Comparison of ENCODE assay signal across 21 cellular contexts in the genomic region with DNA sequence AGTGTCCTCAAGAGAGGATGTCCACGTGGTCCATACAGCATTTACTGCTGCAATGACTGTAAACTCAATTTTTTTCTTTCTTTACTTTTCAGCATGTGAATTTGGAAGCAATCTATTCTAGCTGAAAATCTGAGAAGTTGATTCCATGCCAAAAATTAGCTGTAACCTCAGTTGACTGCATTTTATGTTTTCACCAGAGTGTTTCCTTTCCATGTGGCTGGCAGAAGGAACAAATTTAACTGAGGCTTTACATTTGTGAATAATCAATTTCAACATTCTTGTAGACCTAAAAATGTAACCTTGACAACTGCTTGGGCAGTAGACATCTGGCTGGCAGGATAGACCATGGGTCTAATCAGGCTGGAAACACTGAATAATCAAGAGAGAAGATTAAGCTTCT.
DNase-seq lines count a peak whose midpoint lies in the region; TF ChIP-seq lines count a peak whose summit lies in the region.
"Had no signal": no experiment of that assay in that cellular context is flagged by ENCODE, and none has a peak within 500 bp of the region (broad histone marks: within the 10 kb centered on the region; RNA-seq: fewer than 3 reads in every experiment).

No MANE protein-coding gene starts in this region.

- no peaks in the 10 kb centered on the region for H3K27me3 ChIP-seq in A673 (replicated peaks; ENCODE audit: insufficient read depth, low read depth, low read length, poor library complexity)
- H3K27me3 ChIP-seq: BLaER1 treated with 17β-estradiol and CSF1 and Interleukin-3, amounts not matched to agents 10 nM and 100 nM had no signal

- H3K27ac ChIP-seq in A673 (ENCODE audit: low read depth, low read length, poor library complexity, severe bottlenecking) = no peak overlapping the region
- H3K27ac ChIP-seq: BLaER1 treated with 17β-estradiol and CSF1 and Interleukin-3, amounts not matched to agents 10 nM and 100 nM; KMS-11; SJSA1 had no signal

- TF ChIP-seq CTCF in HFF-Myc (IDR thresholded peaks at IDR 0.05; ENCODE audit: low read depth, low read length, missing control alignments) (no peak), choroid plexus epithelial cell (conservative IDR thresholded peaks at IDR 0.05; ENCODE audit: low read depth, low read length) (no peak), A673 (conservative IDR thresholded peaks at IDR 0.05; ENCODE audit: low read depth, low read length) (no peak)

- intact Hi-C loops in A673 (cut with micrococcal nuclease; ENCODE audit: unreplicated experiment) = no loop called here

- no TSS peak for BruUV-seq in A673 (replicated peaks; lab: Mats Ljungman, UMichigan)

- DNase-seq in DMS 273 (lab: John Stamatoyannopoulos, UW; ENCODE audit: unreplicated experiment) (peak; percentile 18), HFF-Myc (ENCODE audit: extremely low read depth, low read depth) (peak; percentile 75), choroid plexus epithelial cell (ENCODE audit: low read depth) (peak; percentile 26), fibroblast of peridontal ligament (ENCODE audit: extremely low read depth) (peak; percentile 22), EL (no peak), A673 (ENCODE audit: low spot score) (no peak), DMS53 treated with DMSO at 0.1 percent for 48 hours (lab: John Stamatoyannopoulos, UW; ENCODE audit: unreplicated experiment) (no peak), NCI-H2171 (lab: John Stamatoyannopoulos, UW) (no peak)
- DNase-seq: CD8-positive, alpha-beta T cell; DMS53; HCEC 1CT; IMR-90; NCI-H1105; NCI-H146; NCI-H2081 treated with DMSO at 0.1 percent for 48 hours; OCI-M1 had no signal

- H3K36me3 ChIP-seq in A673 (ENCODE audit: insufficient read depth, low read length, poor library complexity, severe bottlenecking) = no peaks in the 10 kb centered on the region
- H3K36me3 ChIP-seq: BLaER1 treated with 17β-estradiol and CSF1 and Interleukin-3, amounts not matched to agents 10 nM and 100 nM; SJSA1 had no signal

- peaks cover 5% of the 10 kb centered on the region for H3K4me1 ChIP-seq in A673 (ENCODE audit: insufficient read depth, low read length, poor library complexity, severe bottlenecking)
- H3K4me1 ChIP-seq: BLaER1 treated with 17β-estradiol and CSF1 and Interleukin-3, amounts not matched to agents 10 nM and 100 nM; SJSA1 had no signal

- no peaks in the 10 kb centered on the region for H3K9me3 ChIP-seq in A673 (ENCODE audit: low read depth, low read length, poor library complexity, severe bottlenecking)

- CTCF ChIA-PET in A673 (lab: Charles Lee) = no interaction called here

- H3K4me3 ChIP-seq in HFF-Myc (replicated peaks; ENCODE audit: low read depth, low read length) (no peak overlapping the region), choroid plexus epithelial cell (ENCODE audit: low read depth, low read length) (no peak overlapping the region), A673 (ENCODE audit: low read depth, low read length, poor library complexity, severe bottlenecking) (no peak overlapping the region)
- H3K4me3 ChIP-seq: BLaER1 treated with 17β-estradiol and CSF1 and Interleukin-3, amounts not matched to agents 10 nM and 100 nM; GM12878; GM23338; SJSA1 had no signal

- POLR2A ChIA-PET in A673 (lab: Charles Lee; ENCODE audit: low non-redundant PET) = no interaction called here

Comparison
In these comparisons a context has a peak if more than half of its experiments do, and no peak if none do; other contexts are left out.
1. DNase-seq: peak in DMS 273 (single experiment), HFF-Myc (single experiment), choroid plexus epithelial cell (single experiment) and fibroblast of peridontal ligament (single experiment); none in EL (single experiment), A673 (single experiment), DMS53 treated with DMSO at 0.1 percent for 48 hours (single experiment) and NCI-H2171 (single experiment).